20 cellular contexts compared by ENCODE assay signal in genomic region chr7:149823191-149823630, GRCh38. TPM values are rescaled to one million over a fixed set of nuclear protein-coding genes. Genes with fewer than 3 reads are reported as not detected.
"Had no signal": no experiment of that assay in that cellular context is flagged by ENCODE, and none has a peak within 500 bp of the region (broad histone marks: within the 10 kb centered on the region; RNA-seq: fewer than 3 reads in every experiment).

No MANE protein-coding gene starts in this region.

- H3K9me3 Mint-ChIP-seq: activated naive CD4-positive, alpha-beta T cell treated with anti-CD3 and anti-CD28 coated beads, Interleukin-2, amount 50 U/mL, for 24 hours; naive thymus-derived CD8-positive, alpha-beta T cell; stimulated activated naive B cell treated with anti-CD40 and anti-IgM and Interleukin-4, amounts not matched to agents 10 μg/mL and 1 μg/mL and 100 μg/mL, for 72 hours had no signal

- H3K27me3 ChIP-seq: adrenal gland, ascending aorta, brain microvascular endothelial cell, ovary, transverse colon, vagina had no signal

- H3K36me3 ChIP-seq: adrenal gland, ascending aorta, brain microvascular endothelial cell, ovary, transverse colon, vagina had no signal

- H3K36me3 Mint-ChIP-seq: activated naive CD4-positive, alpha-beta T cell treated with anti-CD3 and anti-CD28 coated beads, Interleukin-2, amount 50 U/mL, for 24 hours; naive thymus-derived CD8-positive, alpha-beta T cell; stimulated activated naive B cell treated with anti-CD40 and anti-IgM and Interleukin-4, amounts not matched to agents 10 μg/mL and 1 μg/mL and 100 μg/mL, for 72 hours; WTC11 had no signal

- ATAC-seq: foreskin keratinocyte; naive thymus-derived CD8-positive, alpha-beta T cell; sciatic nerve; stimulated activated naive B cell treated with anti-CD40 and anti-IgM and Interleukin-4, amounts not matched to agents 10 μg/mL and 1 μg/mL and 100 μg/mL, for 72 hours; WTC11 had no signal

- H3K27me3 Mint-ChIP-seq: activated naive CD4-positive, alpha-beta T cell treated with anti-CD3 and anti-CD28 coated beads, Interleukin-2, amount 50 U/mL, for 24 hours; naive thymus-derived CD8-positive, alpha-beta T cell had no signal

- H3K4me1 ChIP-seq: adrenal gland, ascending aorta, foreskin keratinocyte, vagina had no signal

- H3K9me3 ChIP-seq: adrenal gland, ascending aorta, ovary, transverse colon, vagina had no signal

- H3K27ac Mint-ChIP-seq: stimulated activated naive B cell treated with anti-CD40 and anti-IgM and Interleukin-4, amounts not matched to agents 10 μg/mL and 1 μg/mL and 100 μg/mL, for 72 hours; WTC11 had no signal

- H3K4me3 ChIP-seq: adrenal gland, ascending aorta, ovary, transverse colon, vagina had no signal

- H3K27ac ChIP-seq: adrenal gland, ascending aorta, brain microvascular endothelial cell, foreskin keratinocyte, ovary, transverse colon, vagina had no signal

- H3K4me1 Mint-ChIP-seq: activated naive CD4-positive, alpha-beta T cell treated with anti-CD3 and anti-CD28 coated beads, Interleukin-2, amount 50 U/mL, for 24 hours; WTC11 had no signal

- H3K4me3 Mint-ChIP-seq: activated naive CD4-positive, alpha-beta T cell treated with anti-CD3 and anti-CD28 coated beads, Interleukin-2, amount 50 U/mL, for 24 hours; naive thymus-derived CD8-positive, alpha-beta T cell; stimulated activated naive B cell treated with anti-CD40 and anti-IgM and Interleukin-4, amounts not matched to agents 10 μg/mL and 1 μg/mL and 100 μg/mL, for 72 hours; WTC11 had no signal

- DNase-seq: activated gamma-delta T cell treated with Interleukin-2 at 50 U/mL for 16 hours; activated T-cell treated with anti-CD3 and anti-CD28 coated beads, Interleukin-2, amount 50 U/mL, for 1 hour; adrenal gland; brain microvascular endothelial cell; central memory CD4-positive, alpha-beta T cell; effector memory CD4-positive, alpha-beta T cell; foreskin keratinocyte; mesenchymal stem cell; small intestine; stimulated activated CD4-positive, alpha-beta T cell treated with anti-CD3 and anti-CD28 coated beads, Interleukin-15, amount 100 ng/mL, for 24 hours; stimulated activated naive B cell treated with anti-CD40 and anti-IgM and Interleukin-4, amounts not matched to agents 10 μg/mL and 1 μg/mL and 100 μg/mL, for 72 hours; transverse colon had no signal

RNA-seq across cellular contexts. Expression of gene ZNF467, which starts 49.8 kb away (rescaled TPM):
- total RNA-seq: kidney epithelial cell had no signal
